Comparison of ENCODE assay signal across 17 cellular contexts in genomic region chr6:123913858-123914257, GRCh38.
"Had no signal": no experiment of that assay in that cellular context is flagged by ENCODE, and none has a peak within 500 bp of the region (broad histone marks: within the 10 kb centered on the region; RNA-seq: fewer than 3 reads in every experiment).

No MANE protein-coding gene starts in this region.

- H3K4me3 ChIP-seq: hepatocyte, left lung, skin epidermis, testis, upper lobe of right lung had no signal

- H3K79me2 ChIP-seq: hepatocyte had no signal

- H3K4me2 ChIP-seq: hepatocyte had no signal

- H3K27me3 ChIP-seq: hepatocyte, left lung, testis, upper lobe of right lung had no signal

- H2AFZ ChIP-seq: hepatocyte had no signal

- H3K36me3 ChIP-seq: left lung, upper lobe of right lung had no signal

- H3K4me1 ChIP-seq: left lung, testis, upper lobe of right lung had no signal

- H3K27ac ChIP-seq: epithelial cell of prostate, hepatocyte, left lung, skin epidermis, testis, upper lobe of right lung had no signal

- ATAC-seq: activated CD4-positive, CD25-positive, alpha-beta regulatory T cell treated with anti-CD3 and anti-CD28 coated beads, Interleukin-2, amount 50 U/mL, for 24 hours; left lung; naive thymus-derived CD8-positive, alpha-beta T cell; stimulated activated naive CD8-positive, alpha-beta T cell treated with anti-CD3 and anti-CD28 coated beads, Interleukin-15, amount 100 ng/mL, for 72 hours; upper lobe of right lung had no signal

- H3K9me3 ChIP-seq: left lung, testis, upper lobe of right lung had no signal

- DNase-seq: activated naive CD4-positive, alpha-beta T cell treated with Interleukin-2 at 50 U/mL for 16 hours; activated T-cell treated with anti-CD3 and anti-CD28 coated beads for 4 hours; aorta; effector memory CD4-positive, alpha-beta T cell; kidney; left lung; naive thymus-derived CD8-positive, alpha-beta T cell; posterior cingulate gyrus; retina; stimulated activated naive CD8-positive, alpha-beta T cell treated with anti-CD3 and anti-CD28 coated beads, Interleukin-15, amount 100 ng/mL, for 72 hours; T1000; testis; upper lobe of right lung had no signal
